ENCODE assay signal across 1 cellular context in the genomic region with DNA sequence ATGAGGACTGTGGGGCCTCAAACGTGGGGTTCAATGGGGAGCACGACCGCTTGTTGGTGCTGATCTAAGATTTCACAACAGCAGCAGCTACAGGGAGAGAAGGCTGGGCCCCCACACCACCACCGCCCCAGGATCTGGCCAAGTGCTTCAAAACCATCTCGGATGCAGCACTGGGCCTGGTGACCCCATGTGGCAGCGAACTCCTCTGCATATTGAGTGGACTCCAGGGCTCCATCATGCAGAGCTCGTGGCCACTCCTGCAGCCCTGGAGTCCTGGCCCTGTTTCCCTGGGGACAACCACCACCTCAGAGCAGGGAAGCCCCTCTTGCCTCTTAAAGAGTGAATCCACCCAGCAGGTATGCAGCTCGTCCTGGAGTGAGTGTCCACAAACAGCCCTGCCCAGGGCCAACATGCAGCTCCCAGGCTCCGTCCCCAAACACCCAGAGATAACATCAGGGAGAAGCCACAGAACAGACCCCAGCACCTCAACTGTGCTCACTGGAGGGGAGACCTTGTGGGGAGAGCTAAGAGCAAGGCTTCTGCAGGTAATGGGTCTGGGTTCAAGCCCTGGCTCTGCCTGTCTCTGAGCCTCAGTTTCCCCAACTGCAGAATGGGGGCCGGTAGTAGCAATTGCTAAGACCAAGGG.
TF ChIP-seq lines count a peak whose summit lies in the region.

No MANE protein-coding gene starts in this region.

TF ChIP-seq in H1, 55 proteins besides CTCF, POLR2A, EP300 and RAD21:
- TF ChIP-seq JUND (IDR thresholded peaks at IDR 0.05; ENCODE audit: low read length) (no peak), KDM1A (IDR thresholded peaks at IDR 0.05; ENCODE audit: borderline replicate concordance, low read length) (no peak), SP1 (IDR thresholded peaks at IDR 0.05; ENCODE audit: low read depth, low read length) (no peak), RBBP5 (IDR thresholded peaks at IDR 0.05; ENCODE audit: borderline replicate concordance, low read depth, low read length) (no peak), TBP (IDR thresholded peaks at IDR 0.05; ENCODE audit: low read depth, low read length) (no peak), NANOG (IDR thresholded peaks at IDR 0.05; ENCODE audit: insufficient read depth, low read depth, low read length, poor library complexity, severe bottlenecking) (no peak), CBX8 (IDR thresholded peaks at IDR 0.05; ENCODE audit: borderline replicate concordance, low read depth, low read length) (no peak), ATF2 (IDR thresholded peaks at IDR 0.05; ENCODE audit: low read length) (no peak), SRF (IDR thresholded peaks at IDR 0.05; ENCODE audit: low read depth, low read length) (no peak), POLR2AphosphoS5 (IDR thresholded peaks at IDR 0.05; ENCODE audit: low read depth, low read length) (no peak), CREB1 (IDR thresholded peaks at IDR 0.05) (no peak), CEBPB (IDR thresholded peaks at IDR 0.05; ENCODE audit: low read depth, low read length) (no peak), CHD1 (IDR thresholded peaks at IDR 0.05; ENCODE audit: low read depth, low read length) (no peak), SAP30 (IDR thresholded peaks at IDR 0.05; ENCODE audit: insufficient read depth, insufficient replicate concordance, low read length) (no peak), CBX5 (IDR thresholded peaks at IDR 0.05; ENCODE audit: low read depth, low read length) (no peak)
- TF ChIP-seq, protein P1, sequence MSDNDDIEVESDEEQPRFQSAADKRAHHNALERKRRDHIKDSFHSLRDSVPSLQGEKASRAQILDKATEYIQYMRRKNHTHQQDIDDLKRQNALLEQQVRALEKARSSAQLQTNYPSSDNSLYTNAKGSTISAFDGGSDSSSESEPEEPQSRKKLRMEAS (IDR thresholded peaks at IDR 0.05): no peak
